12 cellular contexts compared by ENCODE assay signal in the genomic region with DNA sequence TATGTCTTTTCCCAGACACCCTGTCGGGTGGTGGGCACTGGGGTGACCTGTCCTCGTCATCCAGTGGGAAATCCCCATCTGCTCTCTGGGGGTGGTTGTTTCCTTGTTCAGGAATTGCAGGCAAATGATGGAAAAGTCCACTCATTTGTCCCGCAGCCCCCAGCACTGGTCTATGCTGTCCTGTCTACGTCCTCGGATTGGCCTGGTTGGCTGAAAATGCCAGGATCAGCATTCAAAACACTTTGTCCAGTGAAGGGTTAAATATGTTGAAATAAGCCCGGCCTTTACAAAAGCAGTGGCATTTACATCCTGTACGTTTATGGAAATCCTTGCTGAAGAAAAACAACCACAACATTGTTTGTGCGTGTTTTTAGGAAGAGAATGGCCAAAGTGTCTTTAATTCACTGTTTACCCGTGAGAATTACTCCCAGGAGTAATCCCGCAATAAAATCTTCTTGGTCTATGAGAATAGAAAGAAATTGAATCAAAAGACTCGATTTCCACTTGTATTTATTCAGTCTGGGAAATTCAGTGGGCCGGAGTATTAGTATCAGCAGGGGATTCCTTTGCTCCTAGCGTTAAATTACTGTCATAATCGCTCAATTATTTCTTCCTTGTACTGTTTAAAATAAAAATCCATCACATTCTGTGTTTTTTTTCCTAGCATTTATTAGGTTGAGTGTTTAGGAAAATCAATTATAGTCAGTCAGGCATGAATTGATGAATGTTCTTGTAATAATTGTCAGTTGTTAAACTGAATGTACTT.
A peak's percentile ranks its signal among the peaks of the same experiment; 100 is the strongest.
DNase-seq lines count a peak whose midpoint lies in the region; ATAC-seq and TF ChIP-seq lines count a peak whose summit lies in the region.
"Had no signal": no experiment of that assay in that cellular context is flagged by ENCODE, and none has a peak within 500 bp of the region (broad histone marks: within the 10 kb centered on the region; RNA-seq: fewer than 3 reads in every experiment).

No MANE protein-coding gene starts in this region.

- H3K36me3 ChIP-seq in thyroid gland = no peaks in the 10 kb centered on the region
- H3K36me3 ChIP-seq: MG63 had no signal

- TF ChIP-seq CTCF in mesothelial cell of epicardium (IDR thresholded peaks at IDR 0.05; ENCODE audit: unreplicated experiment) (no peak), thyroid gland (IDR thresholded peaks at IDR 0.05) (no peak)

- H3K27ac ChIP-seq in thyroid gland = peak overlapping the region in 2 of 3 donors; percentile 6 to 15

- no peaks in the 10 kb centered on the region for H3K9me3 ChIP-seq in thyroid gland
- H3K9me3 ChIP-seq: MG63 had no signal

- DNase-seq in NCI-H2227 treated with DMSO at 0.1 percent for 48 hours (lab: John Stamatoyannopoulos, UW) (peak; percentile 89), dermis microvascular lymphatic vessel endothelial cell (ENCODE audit: low read depth in 2 of 2) (peak; percentile 90 to 96), mesothelial cell of epicardium (ENCODE audit: low spot score in 2 of 2, unreplicated experiment in 2 of 2) (no peak), thyroid gland (no peak), AG20443 (ENCODE audit: low spot score) (no peak), GOT3 (lab: John Stamatoyannopoulos, UW) (no peak)
- DNase-seq: DMS53, MG63, T-helper 9 cell had no signal

- peak overlapping the region; percentile 6 for H3K27ac Mint-ChIP-seq in mesothelial cell of epicardium

- ATAC-seq in GM19035 (IDR thresholded peaks at IDR 0.05; ENCODE audit: unreplicated experiment) (no peak), GM21423 (IDR thresholded peaks at IDR 0.05; ENCODE audit: unreplicated experiment) (no peak)

- no peak overlapping the region for H3K4me3 ChIP-seq in thyroid gland (replicated peaks in 1 of 3)
- H3K4me3 ChIP-seq: MG63 had no signal

- intact Hi-C loops in thyroid gland (cut with DNase I) = no loop called here

- no peaks in the 10 kb centered on the region for H3K27me3 Mint-ChIP-seq in mesothelial cell of epicardium (ENCODE audit: low read depth)
- H3K27me3 Mint-ChIP-seq: central memory CD8-positive, alpha-beta T cell had no signal

- H3K4me3 Mint-ChIP-seq in mesothelial cell of epicardium = no peak overlapping the region
- H3K4me3 Mint-ChIP-seq: central memory CD8-positive, alpha-beta T cell had no signal

- peaks cover 29% of the 10 kb centered on the region for H3K36me3 Mint-ChIP-seq in mesothelial cell of epicardium

- no peaks in the 10 kb centered on the region for H3K9me3 Mint-ChIP-seq in mesothelial cell of epicardium
- H3K9me3 Mint-ChIP-seq: central memory CD8-positive, alpha-beta T cell had no signal

- no peak for TF ChIP-seq POLR2A in thyroid gland (IDR thresholded peaks at IDR 0.05)

- peaks cover 0 to 5% of the 10 kb centered on the region in 2 donors for H3K4me1 ChIP-seq in thyroid gland

- 66 to 75% methylated on average over 14 of the region's 14 CpGs for WGBS in thyroid gland, 2 donors

- H3K4me1 Mint-ChIP-seq in mesothelial cell of epicardium = no peaks in the 10 kb centered on the region
- H3K4me1 Mint-ChIP-seq: central memory CD8-positive, alpha-beta T cell had no signal

- no peaks in the 10 kb centered on the region for H3K27me3 ChIP-seq in thyroid gland
- H3K27me3 ChIP-seq: MG63 had no signal

Comparison
In these comparisons a context has a peak if more than half of its experiments do, and no peak if none do; other contexts are left out.
1. DNase-seq: peak in NCI-H2227 treated with DMSO at 0.1 percent for 48 hours (single experiment) and dermis microvascular lymphatic vessel endothelial cell (2 of 2); none in mesothelial cell of epicardium (0 of 2), thyroid gland (0 of 2), AG20443 (single experiment) and GOT3 (single experiment).